ENCODE assay signal across 8 cellular contexts in genomic region chr20:45934046-45934586, GRCh38. TPM values are rescaled to one million over a fixed set of nuclear protein-coding genes. Genes with fewer than 3 reads are reported as not detected.
DNase-seq lines count a peak whose midpoint lies in the region; ATAC-seq, FAIRE-seq and TF ChIP-seq lines count a peak whose summit lies in the region.

No MANE protein-coding gene starts in this region.

- H3K27me3 ChIP-seq in BJ (ENCODE audit: control insufficient read depth, insufficient read depth, low read length) (no peaks in the 10 kb centered on the region), NT2/D1 (ENCODE audit: insufficient read depth, insufficient read length) (no peaks in the 10 kb centered on the region), K562 (ENCODE audit: control insufficient read depth in 2 of 2, insufficient read depth in 2 of 2, low read length in 2 of 2) (no peaks in the 10 kb centered on the region), iPS-15b (ENCODE audit: control insufficient read depth, insufficient read depth, low read length) (no peaks in the 10 kb centered on the region), skeletal muscle satellite cell (ENCODE audit: control insufficient read depth, insufficient read depth, low read length) (no peaks in the 10 kb centered on the region)

- TF ChIP-seq RAD21 in K562 (CRISPR knock-in tag; conservative IDR thresholded peaks at IDR 0.05 in 1 of 2, IDR thresholded peaks at IDR 0.05 in 1 of 2), result no peak

- CTCF ChIA-PET in BJ (lab: Yijun Ruan, JAX) (interaction anchor here (0.6 to 2.6 kb wide), 6 partner anchors 35 to 1744 kb away, joined by 3 to 11 read pairs (median 8); no protein-coding TSS in a partner anchor), K562 (lab: Yijun Ruan, JAX; ENCODE audit: low intra/inter-chr PET ratio) (interaction anchor here (1.5 kb wide), 1 partner anchor 29 kb away, joined by 10 read pairs; no protein-coding TSS in a partner anchor)

- no peaks in the 10 kb centered on the region for H3K9me3 ChIP-seq in NT2/D1 (ENCODE audit: insufficient read depth, low read length)
- no peaks in the 10 kb centered on the region for H3K9me3 ChIP-seq in K562 (replicated peaks; ENCODE audit: control insufficient read depth, insufficient read depth, low read depth, low read length)
- H3K9me3 ChIP-seq in iPS-15b (ENCODE audit: control insufficient read depth, insufficient read depth, low read length), result no peaks in the 10 kb centered on the region
- H3K9me3 ChIP-seq in skeletal muscle satellite cell (replicated peaks; ENCODE audit: low read length), result no peaks in the 10 kb centered on the region

- H3K9me1 ChIP-seq in K562 (ENCODE audit: control insufficient read depth, insufficient read depth, low read length), result no peaks in the 10 kb centered on the region

- H2AFZ ChIP-seq in K562 (ENCODE audit: low read depth, low read length), result peak overlapping the region; percentile 89

- H3K4me3 ChIP-seq in BJ (ENCODE audit: low read depth, low read length), result peak overlapping the region; percentile 63
- H3K4me3 ChIP-seq in NT2/D1 (ENCODE audit: insufficient read length, low read depth), result peak overlapping the region; percentile 98
- H3K4me3 ChIP-seq in K562, result peak overlapping the region; percentile 99
- H3K4me3 ChIP-seq in iPS-15b (ENCODE audit: low read depth, low read length), result peak overlapping the region; percentile 80
- H3K4me3 ChIP-seq in skeletal muscle satellite cell (ENCODE audit: low read length), result peak overlapping the region; percentile 100

- no peak for TF ChIP-seq EP300 in K562 (IDR thresholded peaks at IDR 0.05; ENCODE audit: low read length)

- H3K4me2 ChIP-seq in K562 (ENCODE audit: insufficient read depth, low read length), result peak overlapping the region; percentile 90
- H3K4me2 ChIP-seq in skeletal muscle satellite cell (ENCODE audit: low read length), result peak overlapping the region; percentile 93

- no TSS peak for BruUV-seq in K562 (replicated peaks; lab: Mats Ljungman, UMichigan)

- intact Hi-C loops in K562 (cut with micrococcal nuclease), result loop anchor here (2.0 to 10.0 kb wide), 2 partner anchors 77 to 139 kb away; partner anchors contain the start of genes ACOT8, DNTTIP1, WFDC3 and ZSWIM3

- H3K4me1 ChIP-seq in NT2/D1 (ENCODE audit: insufficient read depth, insufficient read length) (peaks cover 14% of the 10 kb centered on the region), K562 (replicated peaks in 1 of 2; ENCODE audit: control insufficient read depth in 2 of 2, insufficient read depth in 2 of 2, low read length in 2 of 2) (peaks cover 12 to 26% of the 10 kb centered on the region in 2 experiments; a peak in 4 of 5 replicates), iPS-15b (ENCODE audit: control insufficient read depth, insufficient read depth, low read length) (peaks cover 14% of the 10 kb centered on the region), skeletal muscle satellite cell (ENCODE audit: control insufficient read depth, insufficient read depth, low read length) (peaks cover 17% of the 10 kb centered on the region)

- H4K20me1 ChIP-seq in K562 (replicated peaks; ENCODE audit: control insufficient read depth, insufficient read depth, low read length), result peaks cover 27% of the 10 kb centered on the region

- H3K9ac ChIP-seq in NT2/D1 (ENCODE audit: insufficient read length, low read depth) (peak overlapping the region; percentile 100), K562 (ENCODE audit: insufficient read depth in 1 of 2, low read depth in 2 of 2, low read length in 2 of 2) (peak overlapping the region; percentile 100), iPS-15b (ENCODE audit: low read depth, low read length) (peak overlapping the region; percentile 99), skeletal muscle satellite cell (ENCODE audit: low read depth, low read length) (peak overlapping the region; percentile 100)

- FAIRE-seq in K562 (lab: Jason Lieb, UNC), result no peak

- ATAC-seq in GM18867 (IDR thresholded peaks at IDR 0.05; ENCODE audit: unreplicated experiment) (peak; percentile 15), HG03175 (IDR thresholded peaks at IDR 0.05; ENCODE audit: unreplicated experiment) (peak; percentile 23), K562 (peak; percentile 24)

- TF ChIP-seq CTCF in BJ (IDR thresholded peaks at IDR 0.05; ENCODE audit: insufficient read depth, low read depth, low read length) (no peak), K562 (IDR thresholded peaks at IDR 0.05 in 2 of 3, conservative IDR thresholded peaks at IDR 0.05 in 1 of 3; ENCODE audit: insufficient read depth in 2 of 3, low read depth in 1 of 3, low read length in 3 of 3) (no peak)

- POLR2A ChIA-PET in BJ (lab: Charles Lee) (no interaction called here), K562 (lab: Yijun Ruan, JAX) (interaction anchor here (0.6 to 4.9 kb wide), 36 partner anchors 10 to 582 kb away, joined by 3 to 91 read pairs (median 4); partner anchors contain the start of genes CTSA, DNTTIP1, NEURL2 and PLTP)

- in situ Hi-C loops in K562 (cut with MboI), result no loop called here

- peaks cover 9% of the 10 kb centered on the region for H3K36me3 ChIP-seq in BJ (ENCODE audit: control insufficient read depth, insufficient read depth, low read length)
- peaks cover 26% of the 10 kb centered on the region for H3K36me3 ChIP-seq in NT2/D1 (ENCODE audit: insufficient read depth, insufficient read length, low read length)
- peaks cover 21% of the 10 kb centered on the region for H3K36me3 ChIP-seq in K562 (ENCODE audit: control insufficient read depth, insufficient read depth, low read length)
- H3K36me3 ChIP-seq in iPS-15b (ENCODE audit: control insufficient read depth, insufficient read depth, low read length), result no peaks in the 10 kb centered on the region
- peaks cover 13% of the 10 kb centered on the region for H3K36me3 ChIP-seq in skeletal muscle satellite cell (ENCODE audit: insufficient read depth, low read length)

- H3K79me2 ChIP-seq in K562 (ENCODE audit: control insufficient read depth, insufficient read depth, low read length), result peaks cover 21% of the 10 kb centered on the region

- 2% methylated on average over 30 of the region's 34 CpGs for WGBS in K562 (ENCODE audit: insufficient coverage, low coverage, missing lambda C conversion rate)

- H3K27ac ChIP-seq in K562 (ENCODE audit: extremely low read depth, low read depth, low read length), result peak overlapping the region; percentile 100

- TF ChIP-seq POLR2A in K562 (conservative IDR thresholded peaks at IDR 0.05), result no peak

- no peak for DNase-seq in BJ (ENCODE audit: low read depth)
- no peak for DNase-seq in NT2/D1 (ENCODE audit: low read depth, low spot score)
- peak in 3 of 4 experiments; percentile 53 to 68 (median 68) for DNase-seq in K562 (ENCODE audit: extremely low read depth in 1 of 4, low spot score in 3 of 4)
- DNase-seq in SHP77 (lab: John Stamatoyannopoulos, UW), result no peak

RNA-seq across cellular contexts. Expression of gene PCIF1, which starts 0.4 kb away (rescaled TPM):
- polyA plus RNA-seq in BJ (2011; rRNA removed) (12.7 and 20.9 TPM in 2 replicates), K562 (2011; rRNA removed) (11.1 and 15.3 TPM in 2 replicates), K562 (2014; fragmentation: Illumina TruSeq; extraction: Trizol) (27.8 and 33.7 TPM in 2 replicates), K562 (2014; fragmentation: Nextera tagmentation; extraction: Ambion mirVana) (10 to 100 TPM in 1 of 2 experiments, 1 to 10 TPM in 1; 5.8 to 12.9 TPM), K562 (2014; rRNA removed) (18.9 and 20.0 TPM in 2 replicates)
- polyA minus RNA-seq in BJ (2011; rRNA and poly(A)+ RNA removed), result 21.4 and 22.6 TPM in 2 replicates
- total RNA-seq in K562 (2011; cell fraction: chromatin; rRNA removed; ENCODE audit: low replicate concordance), result 23.1 and 62.7 TPM in 2 replicates
- total RNA-seq in K562 (2011; cell fraction: nucleolus; rRNA removed), result 46.3 and 47.2 TPM in 2 replicates
- total RNA-seq in K562 (2011; cell fraction: nucleoplasm; rRNA removed), result 25.7 and 30.1 TPM in 2 replicates
- total RNA-seq in K562 (2014; rRNA removed) (9.8 and 12.3 TPM in 2 replicates), K562 (2014; rRNA removed; fragmentation: Illumina TruSeq; extraction: Trizol) (7.7 and 9.6 TPM in 2 replicates), K562 (2015; rRNA removed; fragmentation: Illumina TruSeq; extraction: Trizol) (9.7 and 11.3 TPM in 2 replicates), K562 (2021) (29.4 and 30.0 TPM in 2 replicates)
- polyA plus RNA-seq in K562 (2011; cell fraction: cytosol; rRNA removed), result 20.6 and 30.6 TPM in 2 replicates
- 50.4 and 55.2 TPM in 2 replicates for polyA plus RNA-seq in K562 (2011; cell fraction: nucleus; rRNA removed)
- polyA plus RNA-seq in K562 (2012), result 25.3 and 34.4 TPM in 2 replicates
- 10.7 and 11.1 TPM in 2 replicates for polyA minus RNA-seq in K562 (2011; rRNA and poly(A)+ RNA removed)
- polyA minus RNA-seq in K562 (2011; cell fraction: cytosol; rRNA and poly(A)+ RNA removed), result 15.3 and 20.8 TPM in 2 replicates
- polyA minus RNA-seq in K562 (2011; cell fraction: nucleus; rRNA and poly(A)+ RNA removed), result 29.6 and 39.9 TPM in 2 replicates
- total RNA-seq in skeletal muscle satellite cell (2012; rRNA removed), result 8.7 and 9.4 TPM in 2 replicates

RNA-seq across cellular contexts. Expression of gene PLTP, which starts 22.2 kb away (rescaled TPM):
- 11.3 and 22.0 TPM in 2 replicates for polyA plus RNA-seq in BJ (2011; rRNA removed)
- polyA minus RNA-seq in BJ (2011; rRNA and poly(A)+ RNA removed), result 7.3 and 10.0 TPM in 2 replicates
- total RNA-seq in K562 (2011; cell fraction: chromatin; rRNA removed; ENCODE audit: low replicate concordance), result 8.2 and 29.4 TPM in 2 replicates
- 32.4 and 37.9 TPM in 2 replicates for total RNA-seq in K562 (2011; cell fraction: nucleolus; rRNA removed)
- 20.8 and 24.0 TPM in 2 replicates for total RNA-seq in K562 (2011; cell fraction: nucleoplasm; rRNA removed)
- total RNA-seq in K562 (2014; rRNA removed), result 18.6 and 28.2 TPM in 2 replicates
- 5.5 and 9.1 TPM in 2 replicates for total RNA-seq in K562 (2014; rRNA removed; fragmentation: Illumina TruSeq; extraction: Trizol)
- total RNA-seq in K562 (2015; rRNA removed; fragmentation: Illumina TruSeq; extraction: Trizol), result 16.8 and 17.6 TPM in 2 replicates
- 28.7 and 29.3 TPM in 2 replicates for total RNA-seq in K562 (2021)
- 12.2 and 24.1 TPM in 2 replicates for polyA plus RNA-seq in K562 (2011; rRNA removed)
- 41.5 and 45.1 TPM in 2 replicates for polyA plus RNA-seq in K562 (2011; cell fraction: cytosol; rRNA removed)
- polyA plus RNA-seq in K562 (2011; cell fraction: nucleus; rRNA removed), result 26.5 and 28.2 TPM in 2 replicates
- 30.0 and 78.8 TPM in 2 replicates for polyA plus RNA-seq in K562 (2012)
- polyA plus RNA-seq in K562 (2014; fragmentation: Illumina TruSeq; extraction: Trizol), result 25.8 and 26.5 TPM in 2 replicates
- polyA plus RNA-seq in K562 (2014; fragmentation: Nextera tagmentation; extraction: Ambion mirVana), result 1 to 10 TPM; 2.8 to 6.6 TPM
- 24.5 and 25.6 TPM in 2 replicates for polyA plus RNA-seq in K562 (2014; rRNA removed)
- polyA minus RNA-seq in K562 (2011; rRNA and poly(A)+ RNA removed), result 8.0 and 8.4 TPM in 2 replicates
- polyA minus RNA-seq in K562 (2011; cell fraction: cytosol; rRNA and poly(A)+ RNA removed), result 11.8 and 17.6 TPM in 2 replicates
- 8.2 and 11.1 TPM in 2 replicates for polyA minus RNA-seq in K562 (2011; cell fraction: nucleus; rRNA and poly(A)+ RNA removed)
- 5.6 and 11.8 TPM in 2 replicates for total RNA-seq in skeletal muscle satellite cell (2012; rRNA removed)

RNA-seq across cellular contexts. Expression of gene ZNF335, which starts 37.9 kb away (rescaled TPM):
- polyA plus RNA-seq in BJ (2011; rRNA removed) (4.5 and 9.9 TPM in 2 replicates), K562 (2011; rRNA removed) (4.8 and 9.5 TPM in 2 replicates), K562 (2014; fragmentation: Illumina TruSeq; extraction: Trizol) (9.0 and 12.6 TPM in 2 replicates), K562 (2014; fragmentation: Nextera tagmentation; extraction: Ambion mirVana) (under 1 TPM; 0.39 to 0.50 TPM), K562 (2014; rRNA removed) (10.4 and 13.2 TPM in 2 replicates)
- 17.2 and 18.5 TPM in 2 replicates for polyA minus RNA-seq in BJ (2011; rRNA and poly(A)+ RNA removed)
- 44.9 and 117 TPM in 2 replicates for total RNA-seq in K562 (2011; cell fraction: chromatin; rRNA removed; ENCODE audit: low replicate concordance)
- total RNA-seq in K562 (2011; cell fraction: nucleolus; rRNA removed), result 57.4 and 66.4 TPM in 2 replicates
- 50.4 and 55.9 TPM in 2 replicates for total RNA-seq in K562 (2011; cell fraction: nucleoplasm; rRNA removed)
- total RNA-seq in K562 (2014; rRNA removed) (11.6 and 14.0 TPM in 2 replicates), K562 (2014; rRNA removed; fragmentation: Illumina TruSeq; extraction: Trizol) (3.3 and 4.3 TPM in 2 replicates), K562 (2015; rRNA removed; fragmentation: Illumina TruSeq; extraction: Trizol) (7.6 and 7.7 TPM in 2 replicates), K562 (2021) (13.8 and 16.0 TPM in 2 replicates)
- polyA plus RNA-seq in K562 (2011; cell fraction: cytosol; rRNA removed), result 5.6 and 9.3 TPM in 2 replicates
- polyA plus RNA-seq in K562 (2011; cell fraction: nucleus; rRNA removed), result 35.4 and 61.3 TPM in 2 replicates
- 8.2 and 13.0 TPM in 2 replicates for polyA plus RNA-seq in K562 (2012)
- polyA minus RNA-seq in K562 (2011; rRNA and poly(A)+ RNA removed), result 8.5 and 9.4 TPM in 2 replicates
- polyA minus RNA-seq in K562 (2011; cell fraction: cytosol; rRNA and poly(A)+ RNA removed), result 6.1 and 7.8 TPM in 2 replicates
- 23.6 and 24.7 TPM in 2 replicates for polyA minus RNA-seq in K562 (2011; cell fraction: nucleus; rRNA and poly(A)+ RNA removed)
- total RNA-seq in skeletal muscle satellite cell (2012; rRNA removed), result 16.7 and 20.5 TPM in 2 replicates

RNA-seq across cellular contexts. Expression of gene CTSA, which starts 43.0 kb away (rescaled TPM):
- polyA plus RNA-seq in BJ (2011; rRNA removed) (286 and 408 TPM in 2 replicates), K562 (2011; rRNA removed) (28.3 and 44.7 TPM in 2 replicates), K562 (2014; fragmentation: Illumina TruSeq; extraction: Trizol) (60.3 and 61.7 TPM in 2 replicates), K562 (2014; fragmentation: Nextera tagmentation; extraction: Ambion mirVana) (10 to 100 TPM in 1 of 2 experiments, 1 to 10 TPM in 1; 8.8 to 12.4 TPM), K562 (2014; rRNA removed) (47.8 and 51.2 TPM in 2 replicates)
- 91.5 and 154 TPM in 2 replicates for polyA minus RNA-seq in BJ (2011; rRNA and poly(A)+ RNA removed)
- total RNA-seq in K562 (2011; cell fraction: chromatin; rRNA removed; ENCODE audit: low replicate concordance), result 129 and 346 TPM in 2 replicates
- 275 and 312 TPM in 2 replicates for total RNA-seq in K562 (2011; cell fraction: nucleolus; rRNA removed)
- 187 and 194 TPM in 2 replicates for total RNA-seq in K562 (2011; cell fraction: nucleoplasm; rRNA removed)
- total RNA-seq in K562 (2014; rRNA removed) (26.0 and 30.5 TPM in 2 replicates), K562 (2014; rRNA removed; fragmentation: Illumina TruSeq; extraction: Trizol) (16.1 and 21.2 TPM in 2 replicates), K562 (2015; rRNA removed; fragmentation: Illumina TruSeq; extraction: Trizol) (40.5 and 42.9 TPM in 2 replicates), K562 (2021) (51.9 and 53.0 TPM in 2 replicates)
- 54.6 and 66.3 TPM in 2 replicates for polyA plus RNA-seq in K562 (2011; cell fraction: cytosol; rRNA removed)
- 192 and 235 TPM in 2 replicates for polyA plus RNA-seq in K562 (2011; cell fraction: nucleus; rRNA removed)
- 60.5 and 80.5 TPM in 2 replicates for polyA plus RNA-seq in K562 (2012)
- polyA minus RNA-seq in K562 (2011; rRNA and poly(A)+ RNA removed), result 32.6 and 38.8 TPM in 2 replicates
- polyA minus RNA-seq in K562 (2011; cell fraction: cytosol; rRNA and poly(A)+ RNA removed), result 32.9 and 38.3 TPM in 2 replicates
- polyA minus RNA-seq in K562 (2011; cell fraction: nucleus; rRNA and poly(A)+ RNA removed), result 74.4 and 74.6 TPM in 2 replicates
- total RNA-seq in skeletal muscle satellite cell (2012; rRNA removed), result 55.3 and 62.3 TPM in 2 replicates

RNA-seq across cellular contexts. Expression of gene NEURL2, which starts 43.1 kb away (rescaled TPM):
- polyA plus RNA-seq in BJ (2011; rRNA removed) (2.1 and 4.3 TPM in 2 replicates), K562 (2011; rRNA removed) (0.22 and 0.83 TPM in 2 replicates), K562 (2014; fragmentation: Illumina TruSeq; extraction: Trizol) (0.46 and 0.61 TPM in 2 replicates), K562 (2014; fragmentation: Nextera tagmentation; extraction: Ambion mirVana) (under 1 TPM; 0.30 to 0.32 TPM), K562 (2014; rRNA removed) (1.0 and 1.1 TPM in 2 replicates)
- polyA minus RNA-seq in BJ (2011; rRNA and poly(A)+ RNA removed), result 1.1 and 4.6 TPM in 2 replicates
- total RNA-seq in K562 (2011; cell fraction: chromatin; rRNA removed; ENCODE audit: low replicate concordance), result 0.69 and 3.4 TPM in 2 replicates
- total RNA-seq in K562 (2011; cell fraction: nucleolus; rRNA removed), result 3.7 and 4.2 TPM in 2 replicates
- 1.5 and 1.8 TPM in 2 replicates for total RNA-seq in K562 (2011; cell fraction: nucleoplasm; rRNA removed)
- total RNA-seq in K562 (2014; rRNA removed) (1.5 and 1.7 TPM in 2 replicates), K562 (2014; rRNA removed; fragmentation: Illumina TruSeq; extraction: Trizol) (not detected in 2 replicates), K562 (2015; rRNA removed; fragmentation: Illumina TruSeq; extraction: Trizol) (0.54 and 0.72 TPM in 2 replicates), K562 (2021) (1.2 and 1.9 TPM in 2 replicates)
- polyA plus RNA-seq in K562 (2011; cell fraction: cytosol; rRNA removed), result 0.59 and 1.2 TPM in 2 replicates
- 1.7 and 2.3 TPM in 2 replicates for polyA plus RNA-seq in K562 (2011; cell fraction: nucleus; rRNA removed)
- 0.81 and 2.2 TPM in 2 replicates for polyA plus RNA-seq in K562 (2012)
- 0.72 TPM in 1 of 2 replicates, not detected in the other for polyA minus RNA-seq in K562 (2011; rRNA and poly(A)+ RNA removed)
- not detected in 2 replicates for polyA minus RNA-seq in K562 (2011; cell fraction: cytosol; rRNA and poly(A)+ RNA removed)
- 2.3 and 3.1 TPM in 2 replicates for polyA minus RNA-seq in K562 (2011; cell fraction: nucleus; rRNA and poly(A)+ RNA removed)
- 2.0 and 2.5 TPM in 2 replicates for total RNA-seq in skeletal muscle satellite cell (2012; rRNA removed)

Comparison
In these comparisons a context has a peak if more than half of its experiments do, and no peak if none do; other contexts are left out.
1. DNase-seq: peak in K562 (3 of 4); none in BJ (single experiment), NT2/D1 (single experiment) and SHP77 (0 of 2).
2. Peak in every context shown above with its lines, with median percentiles within 50 percentile points of each other: H3K4me3 ChIP-seq, ATAC-seq and H3K9ac ChIP-seq.